In the genomic region with DNA sequence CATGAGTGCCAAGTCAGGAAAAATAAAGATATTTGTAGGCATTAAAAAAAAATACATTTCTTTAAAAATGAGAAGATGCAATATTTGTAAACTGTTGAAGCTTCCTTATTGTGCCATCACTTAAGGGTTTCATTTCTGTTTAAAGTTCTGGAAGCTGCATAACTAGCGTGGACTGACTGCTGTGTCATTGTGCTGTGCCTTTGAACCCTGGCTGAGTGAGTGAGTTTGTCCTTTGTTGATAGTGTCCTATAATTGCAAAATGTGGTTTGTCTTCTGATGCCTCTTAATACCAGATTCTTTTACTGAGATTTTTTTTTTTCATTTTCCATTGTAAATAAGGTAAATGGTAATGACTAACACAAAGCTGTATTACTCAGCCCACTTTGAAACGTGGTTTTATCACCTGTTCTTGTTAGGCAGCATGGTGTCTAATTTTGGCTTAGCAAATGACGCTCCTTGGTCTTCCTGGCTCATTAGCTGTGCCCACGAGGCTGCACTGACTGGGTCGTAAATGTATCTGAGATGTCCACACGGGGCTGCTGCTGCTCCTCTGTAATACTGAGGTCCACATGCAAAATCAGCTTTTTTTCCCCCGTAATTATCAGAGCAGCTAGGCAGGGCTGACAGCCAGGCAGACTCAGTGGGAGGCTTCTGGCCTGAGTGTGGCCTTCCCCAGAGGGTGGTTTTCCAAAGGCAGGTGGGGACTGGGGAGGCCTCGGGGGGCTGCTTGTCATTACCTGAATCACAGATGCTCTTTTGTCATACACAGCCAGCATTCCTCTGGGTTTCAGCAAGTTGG, we compare ENCODE assay signal across 9 cellular contexts. TPM values are rescaled to one million over a fixed set of nuclear protein-coding genes. Genes with fewer than 3 reads are reported as not detected.
A peak's percentile ranks its signal among the peaks of the same experiment; 100 is the strongest.
DNase-seq lines count a peak whose midpoint lies in the region; ATAC-seq, FAIRE-seq and TF ChIP-seq lines count a peak whose summit lies in the region.
"Had no signal": no experiment of that assay in that cellular context is flagged by ENCODE, and none has a peak within 500 bp of the region (broad histone marks: within the 10 kb centered on the region; RNA-seq: fewer than 3 reads in every experiment).

No MANE protein-coding gene starts in this region.

- POLR2A ChIA-PET in activated naive CD8-positive, alpha-beta T cell treated with anti-CD3 and anti-CD28 coated beads, Interleukin-2, amount 10 ng/mL, durations not matched to agents 7 days and 5 days (lab: Charles Lee): interaction anchor here (1.5 kb wide), 1 partner anchor 9 kb away, joined by 3 read pairs; no protein-coding TSS in a partner anchor

- H3K36me3 ChIP-seq in kidney (ENCODE audit: control insufficient read depth in 1 of 2, insufficient read depth in 2 of 2, low read length in 2 of 2): peaks cover 22 to 24% of the 10 kb centered on the region in 2 donors

- no peak overlapping the region for H3K27ac ChIP-seq in kidney (ENCODE audit: low read depth in 2 of 2, low read length in 2 of 2)

- H3K4me3 Mint-ChIP-seq in activated naive CD8-positive, alpha-beta T cell treated with anti-CD3 and anti-CD28 coated beads, Interleukin-2, amount 10 ng/mL, durations not matched to agents 7 days and 5 days: peak overlapping the region; percentile 8

- peak overlapping the region; percentile 18 for H3K27ac Mint-ChIP-seq in activated naive CD8-positive, alpha-beta T cell treated with anti-CD3 and anti-CD28 coated beads, Interleukin-2, amount 10 ng/mL, durations not matched to agents 7 days and 5 days

- no peaks in the 10 kb centered on the region for H3K9me3 ChIP-seq in kidney (ENCODE audit: control insufficient read depth in 1 of 2, low read length in 2 of 2)

- no peaks in the 10 kb centered on the region for H3K27me3 Mint-ChIP-seq in activated naive CD8-positive, alpha-beta T cell treated with anti-CD3 and anti-CD28 coated beads, Interleukin-2, amount 10 ng/mL, durations not matched to agents 7 days and 5 days

- no peak overlapping the region for H3K9ac ChIP-seq in kidney (ENCODE audit: low read length in 2 of 2)

- ATAC-seq in activated naive CD8-positive, alpha-beta T cell treated with anti-CD3 and anti-CD28 coated beads, Interleukin-2, amount 10 ng/mL, durations not matched to agents 7 days and 5 days (ENCODE audit: low read depth): peak; percentile 65

- peak; percentile 82 for DNase-seq in COR-L47 (lab: John Stamatoyannopoulos, UW)
- peak; percentile 35 for DNase-seq in MV-4-11 (lab: John Stamatoyannopoulos, UW)
- DNase-seq in activated naive CD8-positive, alpha-beta T cell treated with anti-CD3 and anti-CD28 coated beads, Interleukin-2, amount 10 ng/mL, durations not matched to agents 7 days and 5 days: no peak
- no peak for DNase-seq in kidney
- no peak for DNase-seq in NCI-H1048 (lab: John Stamatoyannopoulos, UW)
- DNase-seq in NCI-H1694 (lab: John Stamatoyannopoulos, UW): no peak
- DNase-seq in NCI-H446 treated with DMSO at 0.1 percent for 48 hours (lab: John Stamatoyannopoulos, UW): no peak
- no peak for DNase-seq in NCI-H226

- H3K4me3 ChIP-seq in kidney (ENCODE audit: low read length in 2 of 2): no peak overlapping the region

- TF ChIP-seq CTCF in kidney (IDR thresholded peaks at IDR 0.05; ENCODE audit: borderline replicate concordance, extremely low read depth, insufficient read depth): peak; percentile 30

- no peaks in the 10 kb centered on the region for H3K4me1 ChIP-seq in kidney (ENCODE audit: control insufficient read depth in 1 of 2, insufficient read depth in 1 of 2, low read depth in 1 of 2, low read length in 2 of 2)

- intact Hi-C loops in kidney (cut with DNase I): no loop called here

- no peaks in the 10 kb centered on the region for H3K9me3 Mint-ChIP-seq in activated naive CD8-positive, alpha-beta T cell treated with anti-CD3 and anti-CD28 coated beads, Interleukin-2, amount 10 ng/mL, durations not matched to agents 7 days and 5 days

- no peak for FAIRE-seq in kidney (lab: Jason Lieb, UNC)
- FAIRE-seq: endometrium had no signal

- H3K4me1 Mint-ChIP-seq in activated naive CD8-positive, alpha-beta T cell treated with anti-CD3 and anti-CD28 coated beads, Interleukin-2, amount 10 ng/mL, durations not matched to agents 7 days and 5 days: peaks cover 8% of the 10 kb centered on the region

- H3K36me3 Mint-ChIP-seq in activated naive CD8-positive, alpha-beta T cell treated with anti-CD3 and anti-CD28 coated beads, Interleukin-2, amount 10 ng/mL, durations not matched to agents 7 days and 5 days: peaks cover 32% of the 10 kb centered on the region

RNA-seq across cellular contexts. Expression of gene ZSCAN25, which starts 14.8 kb away (rescaled TPM):
- 10 to 100 TPM; 35.5 to 42.5 TPM for total RNA-seq in activated naive CD8-positive, alpha-beta T cell treated with anti-CD3 and anti-CD28 coated beads, Interleukin-2, amount 10 ng/mL, durations not matched to agents 7 days and 5 days
- 20.4 TPM for total RNA-seq in kidney
- polyA plus RNA-seq in kidney (ENCODE audit: insufficient read depth, low read depth, low replicate concordance): 4.7 TPM

RNA-seq across cellular contexts. Expression of gene TMEM225B, which starts 33.4 kb away (rescaled TPM):
- total RNA-seq in activated naive CD8-positive, alpha-beta T cell treated with anti-CD3 and anti-CD28 coated beads, Interleukin-2, amount 10 ng/mL, durations not matched to agents 7 days and 5 days: 1 to 10 TPM; 1.2 to 2.3 TPM
- 2.6 TPM for total RNA-seq in kidney
- polyA plus RNA-seq in kidney (ENCODE audit: insufficient read depth, low read depth, low replicate concordance): 1.6 TPM

RNA-seq across cellular contexts. Expression of gene CYP3A5, which starts 48.3 kb away (rescaled TPM):
- total RNA-seq in activated naive CD8-positive, alpha-beta T cell treated with anti-CD3 and anti-CD28 coated beads, Interleukin-2, amount 10 ng/mL, durations not matched to agents 7 days and 5 days: not detected
- total RNA-seq in kidney: 13.5 TPM
- 7.6 TPM for polyA plus RNA-seq in kidney (ENCODE audit: insufficient read depth, low read depth, low replicate concordance)

Comparison
In these comparisons a context has a peak if more than half of its experiments do, and no peak if none do; other contexts are left out.
1. DNase-seq: peak in COR-L47 (single experiment) and MV-4-11 (single experiment); none in activated naive CD8-positive, alpha-beta T cell treated with anti-CD3 and anti-CD28 coated beads, Interleukin-2, amount 10 ng/mL, durations not matched to agents 7 days and 5 days (single experiment), kidney (single experiment), NCI-H1048 (single experiment), NCI-H1694 (single experiment), NCI-H446 treated with DMSO at 0.1 percent for 48 hours (single experiment) and NCI-H226 (single experiment).
2. RNA of gene CYP3A5, which starts 48.3 kb away (total RNA-seq): 13.5 TPM in kidney (single experiment); not detected in activated naive CD8-positive, alpha-beta T cell treated with anti-CD3 and anti-CD28 coated beads, Interleukin-2, amount 10 ng/mL, durations not matched to agents 7 days and 5 days; every median in the first group is over 10 times any median in the second.